ENCODE assay signal across 12 cellular contexts in the genomic region with DNA sequence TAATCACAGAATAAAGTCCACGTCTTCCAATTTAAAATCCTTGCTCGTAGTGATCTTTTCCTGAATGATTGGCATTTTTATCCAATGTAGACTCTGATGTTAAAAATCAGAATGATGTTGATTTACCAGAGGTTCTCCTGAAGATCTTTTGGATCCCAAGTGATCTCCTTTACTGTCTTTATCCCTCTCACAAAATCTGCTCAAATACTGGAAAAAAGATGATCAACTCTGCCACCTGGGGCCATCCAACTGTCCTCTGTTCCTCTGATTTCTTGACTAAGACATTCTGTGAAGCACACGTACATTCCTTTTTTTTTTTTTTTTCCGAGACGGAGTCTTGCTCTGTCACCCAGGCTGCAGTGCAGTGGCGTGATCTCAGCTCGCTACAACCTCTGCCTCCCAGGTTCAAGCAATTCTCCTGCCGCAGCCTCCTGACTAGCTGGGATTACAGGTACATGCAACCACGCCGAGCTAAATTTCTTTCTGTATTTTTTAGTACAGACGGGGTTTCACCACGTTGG. TPM values are rescaled to one million over a fixed set of nuclear protein-coding genes. Genes with fewer than 3 reads are reported as not detected.
DNase-seq lines count a peak whose midpoint lies in the region; ATAC-seq lines count a peak whose summit lies in the region.
"Had no signal": no experiment of that assay in that cellular context is flagged by ENCODE, and none has a peak within 500 bp of the region (broad histone marks: within the 10 kb centered on the region; RNA-seq: fewer than 3 reads in every experiment).

No MANE protein-coding gene starts in this region.

- H3K27me3 ChIP-seq in naive thymus-derived CD4-positive, alpha-beta T cell (ENCODE audit: control insufficient read depth in 2 of 2, insufficient read depth in 2 of 2, low read length in 2 of 2), result peaks cover 0 to 6% of the 10 kb centered on the region in 2 donors
- H3K27me3 ChIP-seq: left lung had no signal

- no peaks in the 10 kb centered on the region for H3K9me3 Mint-ChIP-seq in T-helper 1 cell treated with Interleukin-12 subunit alpha and Interleukin-12 subunit beta and Interleukin-4 antibody, amounts not matched to agents 30 μg/mL and 1 μg/mL, for 36 hours
- no peaks in the 10 kb centered on the region for H3K9me3 Mint-ChIP-seq in IgD-negative memory B cell
- no peaks in the 10 kb centered on the region for H3K9me3 Mint-ChIP-seq in activated T-helper 17 cell treated with anti-CD3 and anti-CD28 coated beads, Interleukin-2, amount 50 U/mL, for 72 hours
- peaks cover 0 to 3% (median 0%) of the 10 kb centered on the region in 11 donors for H3K9me3 Mint-ChIP-seq in naive thymus-derived CD4-positive, alpha-beta T cell

- DNase-seq in T-helper 1 cell, result no peak
- DNase-seq in naive thymus-derived CD4-positive, alpha-beta T cell, result no peak
- no peak for DNase-seq in NCI-H2081 treated with DMSO at 0.1 percent for 48 hours (lab: John Stamatoyannopoulos, UW)
- DNase-seq: cortex of kidney, hippocampal formation, left lung, NCI-H1092 had no signal

- intact Hi-C loops in naive thymus-derived CD4-positive, alpha-beta T cell (cut with micrococcal nuclease), result loop anchor here in 1 of 2 donors (1.0 kb wide), 1 partner anchor 64 kb away; no protein-coding TSS in a partner anchor

- no peak overlapping the region for H3K27ac ChIP-seq in naive thymus-derived CD4-positive, alpha-beta T cell (ENCODE audit: low read depth, low read length)

- peak overlapping the region; percentile 32 for H3K27ac Mint-ChIP-seq in T-helper 1 cell treated with Interleukin-12 subunit alpha and Interleukin-12 subunit beta and Interleukin-4 antibody, amounts not matched to agents 30 μg/mL and 1 μg/mL, for 36 hours
- peak overlapping the region; percentile 30 to 74 (median 35) for H3K27ac Mint-ChIP-seq in IgD-negative memory B cell
- H3K27ac Mint-ChIP-seq in activated T-helper 17 cell treated with anti-CD3 and anti-CD28 coated beads, Interleukin-2, amount 50 U/mL, for 72 hours, result peak overlapping the region; percentile 45
- peak overlapping the region in 1 of 9 donors; percentile 7 for H3K27ac Mint-ChIP-seq in naive thymus-derived CD4-positive, alpha-beta T cell

- peaks cover 32% of the 10 kb centered on the region for H3K4me1 Mint-ChIP-seq in T-helper 1 cell treated with Interleukin-12 subunit alpha and Interleukin-12 subunit beta and Interleukin-4 antibody, amounts not matched to agents 30 μg/mL and 1 μg/mL, for 36 hours (ENCODE audit: low read depth)
- H3K4me1 Mint-ChIP-seq in IgD-negative memory B cell, result peaks cover 14 to 28% (median 23%) of the 10 kb centered on the region in 3 donors
- H3K4me1 Mint-ChIP-seq in activated T-helper 17 cell treated with anti-CD3 and anti-CD28 coated beads, Interleukin-2, amount 50 U/mL, for 72 hours, result peaks cover 10% of the 10 kb centered on the region
- H3K4me1 Mint-ChIP-seq in naive thymus-derived CD4-positive, alpha-beta T cell, result peaks cover 18 to 36% (median 32%) of the 10 kb centered on the region in 7 donors

- no peaks in the 10 kb centered on the region for H3K9me3 ChIP-seq in naive thymus-derived CD4-positive, alpha-beta T cell (ENCODE audit: control insufficient read depth in 2 of 3, low read length in 3 of 3)
- H3K9me3 ChIP-seq: left lung had no signal

- H3K4me1 ChIP-seq in naive thymus-derived CD4-positive, alpha-beta T cell (ENCODE audit: control insufficient read depth in 2 of 2, insufficient read depth in 2 of 2, low read length in 2 of 2), result peaks cover 7 to 13% of the 10 kb centered on the region in 2 donors

- CTCF ChIA-PET in naive thymus-derived CD4-positive, alpha-beta T cell (lab: Charles Lee), result no interaction called here

- no peaks in the 10 kb centered on the region for H3K36me3 Mint-ChIP-seq in T-helper 1 cell treated with Interleukin-12 subunit alpha and Interleukin-12 subunit beta and Interleukin-4 antibody, amounts not matched to agents 30 μg/mL and 1 μg/mL, for 36 hours (ENCODE audit: low read depth)
- peaks cover 3% of the 10 kb centered on the region for H3K36me3 Mint-ChIP-seq in IgD-negative memory B cell
- H3K36me3 Mint-ChIP-seq in activated T-helper 17 cell treated with anti-CD3 and anti-CD28 coated beads, Interleukin-2, amount 50 U/mL, for 72 hours (ENCODE audit: low read depth), result no peaks in the 10 kb centered on the region
- peaks cover 0 to 2% (median 0%) of the 10 kb centered on the region in 5 donors for H3K36me3 Mint-ChIP-seq in naive thymus-derived CD4-positive, alpha-beta T cell

- POLR2A ChIA-PET in naive thymus-derived CD4-positive, alpha-beta T cell (lab: Charles Lee), result no interaction called here

- no peaks in the 10 kb centered on the region for H3K36me3 ChIP-seq in naive thymus-derived CD4-positive, alpha-beta T cell (ENCODE audit: control insufficient read depth in 2 of 3, insufficient read depth in 3 of 3, low read length in 3 of 3)
- H3K36me3 ChIP-seq: left lung had no signal

- peaks cover 49% of the 10 kb centered on the region for H3K27me3 Mint-ChIP-seq in T-helper 1 cell treated with Interleukin-12 subunit alpha and Interleukin-12 subunit beta and Interleukin-4 antibody, amounts not matched to agents 30 μg/mL and 1 μg/mL, for 36 hours (ENCODE audit: low read depth)
- no peaks in the 10 kb centered on the region for H3K27me3 Mint-ChIP-seq in IgD-negative memory B cell
- peaks cover 8% of the 10 kb centered on the region for H3K27me3 Mint-ChIP-seq in activated T-helper 17 cell treated with anti-CD3 and anti-CD28 coated beads, Interleukin-2, amount 50 U/mL, for 72 hours
- peaks cover 27 to 50% (median 32%) of the 10 kb centered on the region in 5 donors for H3K27me3 Mint-ChIP-seq in naive thymus-derived CD4-positive, alpha-beta T cell

- no peak for ATAC-seq in activated T-helper 17 cell treated with anti-CD3 and anti-CD28 coated beads, Interleukin-2, amount 50 U/mL, for 72 hours (replicated peaks)
- ATAC-seq in naive thymus-derived CD4-positive, alpha-beta T cell, result no peak
- no peak for ATAC-seq in GM18909 (IDR thresholded peaks at IDR 0.05; ENCODE audit: poor library complexity, unreplicated experiment)
- no peak for ATAC-seq in GM21360 (IDR thresholded peaks at IDR 0.05; ENCODE audit: unreplicated experiment)

- H3K4me3 Mint-ChIP-seq in T-helper 1 cell treated with Interleukin-12 subunit alpha and Interleukin-12 subunit beta and Interleukin-4 antibody, amounts not matched to agents 30 μg/mL and 1 μg/mL, for 36 hours, result peak overlapping the region; percentile 49
- H3K4me3 Mint-ChIP-seq in IgD-negative memory B cell, result peak overlapping the region; percentile 30 to 94 (median 65)
- H3K4me3 Mint-ChIP-seq in activated T-helper 17 cell treated with anti-CD3 and anti-CD28 coated beads, Interleukin-2, amount 50 U/mL, for 72 hours, result peak overlapping the region; percentile 34
- H3K4me3 Mint-ChIP-seq in naive thymus-derived CD4-positive, alpha-beta T cell, result peak overlapping the region in 8 of 10 donors; percentile 8 to 57 (median 52)

- H3K4me3 ChIP-seq in naive thymus-derived CD4-positive, alpha-beta T cell (ENCODE audit: low read length), result no peak overlapping the region
- H3K4me3 ChIP-seq: left lung had no signal

RNA-seq across cellular contexts. Expression of a gene that starts 18.0 kb away (rescaled TPM):
- polyA plus RNA-seq in IgD-negative memory B cell, result not detected
- not detected for total RNA-seq in activated T-helper 17 cell treated with anti-CD3 and anti-CD28 coated beads, Interleukin-2, amount 50 U/mL, for 72 hours
- total RNA-seq in naive thymus-derived CD4-positive, alpha-beta T cell, result under 1 TPM in 2 of 5 experiments, not detected in 3; 0.29 to 0.64 TPM
- not detected for polyA plus RNA-seq in naive thymus-derived CD4-positive, alpha-beta T cell
